Comparison of ENCODE assay signal across 22 cellular contexts in the genomic region with DNA sequence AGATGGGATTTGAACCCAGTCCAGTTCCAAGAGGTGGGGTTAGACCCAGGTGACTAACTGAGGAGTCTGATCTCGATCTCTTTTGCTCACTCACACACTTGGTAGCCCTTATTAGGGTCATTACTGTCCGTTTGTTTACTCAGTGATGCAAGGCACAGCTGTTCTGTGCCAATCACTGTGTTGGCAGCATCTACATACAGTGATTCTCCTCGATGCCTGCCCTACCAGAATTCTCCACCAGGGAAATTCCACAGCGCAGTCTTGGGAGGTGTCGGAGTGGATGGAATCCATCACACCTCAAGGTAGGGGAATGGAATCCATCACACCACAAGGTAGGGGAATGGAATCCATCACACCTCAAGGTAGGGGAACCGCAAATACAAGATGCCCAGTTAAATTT.
DNase-seq lines count a peak whose midpoint lies in the region; ATAC-seq, FAIRE-seq and TF ChIP-seq lines count a peak whose summit lies in the region.
"Had no signal": no experiment of that assay in that cellular context is flagged by ENCODE, and none has a peak within 500 bp of the region (broad histone marks: within the 10 kb centered on the region; RNA-seq: fewer than 3 reads in every experiment).

No MANE protein-coding gene starts in this region.

- no peak overlapping the region for H3K4me2 ChIP-seq in HepG2 (ENCODE audit: low read depth, low read length)
- H3K4me2 ChIP-seq: A549, BLaER1 had no signal

- H3K36me3 Mint-ChIP-seq in MCF 10A (ENCODE audit: insufficient read depth, unreplicated experiment) = no peaks in the 10 kb centered on the region
- no peaks in the 10 kb centered on the region for H3K36me3 Mint-ChIP-seq in activated T-helper 1 cell treated with anti-CD3 and anti-CD28 coated beads, Interleukin-12 subunit alpha, Interleukin-12 subunit beta, Interleukin-2, Interleukin-4 antibody, amounts not matched to agents 30 ng/mL and 10 ng/mL and 1 ng/mL, durations not matched to agents 14 hours and 24 hours and 36 hours (ENCODE audit: low read depth)
- H3K36me3 Mint-ChIP-seq: CD14-positive monocyte; CD4-positive, alpha-beta memory T cell had no signal

- TF ChIP-seq EP300 in HepG2 (IDR thresholded peaks at IDR 0.05; ENCODE audit: low read depth in 2 of 2, low read length in 2 of 2) (no peak), HepG2 (CRISPR knock-in tag; IDR thresholded peaks at IDR 0.05; ENCODE audit: borderline replicate concordance) (no peak)

- FAIRE-seq in HepG2 (lab: Jason Lieb, UNC) = no peak
- FAIRE-seq: A549, GM12892, GM18507 had no signal

- H3K79me2 ChIP-seq in HepG2 (ENCODE audit: insufficient read depth, low read length) = no peaks in the 10 kb centered on the region

- no peaks in the 10 kb centered on the region for H4K20me1 ChIP-seq in HepG2 (ENCODE audit: insufficient read depth, low read length)
- H4K20me1 ChIP-seq: BLaER1 had no signal

- no peaks in the 10 kb centered on the region for H3K9me3 Mint-ChIP-seq in MCF 10A (ENCODE audit: unreplicated experiment)
- no peaks in the 10 kb centered on the region for H3K9me3 Mint-ChIP-seq in activated T-helper 1 cell treated with anti-CD3 and anti-CD28 coated beads, Interleukin-12 subunit alpha, Interleukin-12 subunit beta, Interleukin-2, Interleukin-4 antibody, amounts not matched to agents 30 ng/mL and 10 ng/mL and 1 ng/mL, durations not matched to agents 14 hours and 24 hours and 36 hours
- H3K9me3 Mint-ChIP-seq: CD14-positive monocyte; CD4-positive, alpha-beta memory T cell had no signal

- intact Hi-C loops in MCF 10A (cut with micrococcal nuclease) (no loop called here), breast epithelium (cut with DNase I; ENCODE audit: low total_unique reads) (loop anchor here (5.0 kb wide), 1 partner anchor 861 kb away; no protein-coding TSS in a partner anchor), HepG2 (cut with micrococcal nuclease; ENCODE audit: unreplicated experiment) (no loop called here), psoas muscle (cut with DNase I) (loop anchor here in 1 of 2 donors (5.0 kb wide), 1 partner anchor 281 kb away; a partner anchor contains a TSS)
- intact Hi-C loops in activated T-helper 1 cell treated with anti-CD3 and anti-CD28 coated beads, Interleukin-12 subunit alpha, Interleukin-12 subunit beta, Interleukin-2, Interleukin-4 antibody, amounts not matched to agents 30 ng/mL and 10 ng/mL and 1 ng/mL, durations not matched to agents 14 hours and 24 hours and 36 hours (cut with micrococcal nuclease) = no loop called here

- H3K4me3 ChIP-seq in breast epithelium (no peak overlapping the region), HepG2 (replicated peaks in 1 of 3; ENCODE audit: insufficient read depth in 1 of 3, low read depth in 2 of 3, low read length in 3 of 3) (no peak overlapping the region), psoas muscle (no peak overlapping the region)
- H3K4me3 ChIP-seq: A549, BLaER1, GM23248 had no signal

- H3K9me3 ChIP-seq in breast epithelium (no peaks in the 10 kb centered on the region), HepG2 (ENCODE audit: low read length) (no peaks in the 10 kb centered on the region), psoas muscle (no peaks in the 10 kb centered on the region)
- H3K9me3 ChIP-seq: A549, BLaER1 had no signal

- 40% methylated on average over 6 of the region's 6 CpGs for WGBS in HepG2 (ENCODE audit: low lambda C conversion rate)
- WGBS in psoas muscle, 3 donors = 31 to 47% (median 36%) methylated on average over 6 of the region's 6 CpGs

- H3K27ac ChIP-seq in breast epithelium (no peak overlapping the region), HepG2 (ENCODE audit: extremely low read length, insufficient read depth, low read length) (no peak overlapping the region), psoas muscle (peak overlapping the region; percentile 50)
- H3K27ac ChIP-seq: 22Rv1, A549, BLaER1, GM23248, HL-60 had no signal

- no peaks in the 10 kb centered on the region for H3K27me3 ChIP-seq in breast epithelium
- H3K27me3 ChIP-seq in HepG2 (ENCODE audit: control insufficient read depth in 1 of 2, insufficient read depth in 2 of 2, low read length in 2 of 2) = 0 out of 5 replicates have a peak, but pooled peaks cover 0 to 4% of the 10 kb centered on the region in 2 experiments
- H3K27me3 ChIP-seq in psoas muscle (ENCODE audit: insufficient read depth in 3 of 3, low read length in 2 of 3) = no peaks in the 10 kb centered on the region
- H3K27me3 ChIP-seq: BLaER1 had no signal

- CTCF ChIA-PET in MCF 10A (lab: Yijun Ruan, JAX) = no interaction called here
- CTCF ChIA-PET in HepG2 (lab: Yijun Ruan, JAX; ENCODE audit: low intra/inter-chr PET ratio, low total read pairs) = no interaction called here

- no peak overlapping the region for H3K4me3 Mint-ChIP-seq in MCF 10A (ENCODE audit: unreplicated experiment)
- H3K4me3 Mint-ChIP-seq in activated T-helper 1 cell treated with anti-CD3 and anti-CD28 coated beads, Interleukin-12 subunit alpha, Interleukin-12 subunit beta, Interleukin-2, Interleukin-4 antibody, amounts not matched to agents 30 ng/mL and 10 ng/mL and 1 ng/mL, durations not matched to agents 14 hours and 24 hours and 36 hours = no peak overlapping the region
- H3K4me3 Mint-ChIP-seq: CD14-positive monocyte; CD4-positive, alpha-beta memory T cell had no signal

- BruUV-seq in MCF 10A (replicated peaks; lab: Mats Ljungman, UMichigan) (no TSS peak), HepG2 (replicated peaks; lab: Mats Ljungman, UMichigan) (no TSS peak)

- no peak for TF ChIP-seq RAD21 in HepG2 (CRISPR knock-in tag; IDR thresholded peaks at IDR 0.05)

- peak; percentile 47; the same call in 2 of the 3 replicates for ATAC-seq in HepG2
- peak; percentile 87 to 91 (median 89) for ATAC-seq in psoas muscle
- ATAC-seq in HG03095 (IDR thresholded peaks at IDR 0.05; ENCODE audit: unreplicated experiment) = no peak
- ATAC-seq: A549 had no signal

- H3K4me1 ChIP-seq in breast epithelium (no peaks in the 10 kb centered on the region), HepG2 (ENCODE audit: insufficient read depth, low read length) (no peaks in the 10 kb centered on the region), psoas muscle (peaks cover 16% of the 10 kb centered on the region)
- H3K4me1 ChIP-seq: A549, BLaER1 had no signal

- TF ChIP-seq POLR2A in breast epithelium (IDR thresholded peaks at IDR 0.05) = no peak
- TF ChIP-seq POLR2A in HepG2 (IDR thresholded peaks at IDR 0.05; ENCODE audit: insufficient read depth in 1 of 2, low read depth in 2 of 2, low read length in 2 of 2) = no peak

- H3K27me3 Mint-ChIP-seq in MCF 10A (ENCODE audit: insufficient read depth, unreplicated experiment) = peaks cover 100% of the 10 kb centered on the region
- peaks cover 11% of the 10 kb centered on the region for H3K27me3 Mint-ChIP-seq in activated T-helper 1 cell treated with anti-CD3 and anti-CD28 coated beads, Interleukin-12 subunit alpha, Interleukin-12 subunit beta, Interleukin-2, Interleukin-4 antibody, amounts not matched to agents 30 ng/mL and 10 ng/mL and 1 ng/mL, durations not matched to agents 14 hours and 24 hours and 36 hours (ENCODE audit: insufficient read depth)

- H3K9ac ChIP-seq in HepG2 (ENCODE audit: insufficient read depth, low read depth, low read length) = no peak overlapping the region
- H3K9ac ChIP-seq: BLaER1, GM23248 had no signal

- no peak for TF ChIP-seq CTCF in MCF 10A (IDR thresholded peaks at IDR 0.05; ENCODE audit: unreplicated experiment)
- TF ChIP-seq CTCF in breast epithelium (IDR thresholded peaks at IDR 0.05) = no peak
- TF ChIP-seq CTCF in HepG2 (CRISPR knock-in tag; IDR thresholded peaks at IDR 0.05) = no peak
- TF ChIP-seq CTCF in psoas muscle (IDR thresholded peaks at IDR 0.05) = peak; percentile 58

- in situ Hi-C loops in HepG2 (cut with HindIII; ENCODE audit: extremely low pct_ligation_motif_present, low pct_unique_long_range_greater_than_20kb) = no loop called here

- H3K4me1 Mint-ChIP-seq in MCF 10A (ENCODE audit: insufficient read depth, unreplicated experiment) = no peaks in the 10 kb centered on the region
- H3K4me1 Mint-ChIP-seq in activated T-helper 1 cell treated with anti-CD3 and anti-CD28 coated beads, Interleukin-12 subunit alpha, Interleukin-12 subunit beta, Interleukin-2, Interleukin-4 antibody, amounts not matched to agents 30 ng/mL and 10 ng/mL and 1 ng/mL, durations not matched to agents 14 hours and 24 hours and 36 hours (ENCODE audit: low read depth) = peaks cover 25% of the 10 kb centered on the region

- H3K27ac Mint-ChIP-seq in MCF 10A (ENCODE audit: low read depth, unreplicated experiment) = no peak overlapping the region
- H3K27ac Mint-ChIP-seq in activated T-helper 1 cell treated with anti-CD3 and anti-CD28 coated beads, Interleukin-12 subunit alpha, Interleukin-12 subunit beta, Interleukin-2, Interleukin-4 antibody, amounts not matched to agents 30 ng/mL and 10 ng/mL and 1 ng/mL, durations not matched to agents 14 hours and 24 hours and 36 hours = no peak overlapping the region

- no peak overlapping the region for H2AFZ ChIP-seq in HepG2 (ENCODE audit: low read length)
- H2AFZ ChIP-seq: GM23248 had no signal

- no peaks in the 10 kb centered on the region for H3K36me3 ChIP-seq in breast epithelium
- no peaks in the 10 kb centered on the region for H3K36me3 ChIP-seq in HepG2 (replicated peaks in 1 of 2; ENCODE audit: control insufficient read depth in 1 of 2, insufficient read depth in 2 of 2, low read length in 2 of 2)
- no peaks in the 10 kb centered on the region for H3K36me3 ChIP-seq in psoas muscle (ENCODE audit: insufficient read depth in 1 of 2, low read depth in 1 of 2)
- H3K36me3 ChIP-seq: BLaER1 had no signal

- DNase-seq in MCF 10A (ENCODE audit: unreplicated experiment) (peak; percentile 9), breast epithelium (ENCODE audit: low spot score in 2 of 2) (no peak), HepG2 (ENCODE audit: low spot score) (no peak), psoas muscle (peak; percentile 29 to 71), NCI-H1694 treated with DMSO at 0.1 percent for 48 hours (lab: John Stamatoyannopoulos, UW) (no peak)
- no peak for DNase-seq in activated T-helper 1 cell treated with anti-CD3 and anti-CD28 coated beads, Interleukin-12 subunit alpha, Interleukin-12 subunit beta, Interleukin-2, Interleukin-4 antibody, amounts not matched to agents 30 ng/mL and 10 ng/mL and 1 ng/mL, durations not matched to agents 14 hours and 24 hours and 36 hours (ENCODE audit: low spot score)
- no peak for DNase-seq in activated CD4-positive, alpha-beta T cell treated with anti-CD3 and anti-CD28 coated beads, Interleukin-2, amount 50 U/mL, for 1 hour
- DNase-seq: CD4-positive, alpha-beta memory T cell; DMS153; DMS79; GDM1; GM23248; H7; IMR-90 had no signal

- POLR2A ChIA-PET in MCF 10A (lab: Yijun Ruan, JAX) (no interaction called here), HepG2 (lab: Yijun Ruan, JAX) (no interaction called here)

TF ChIP-seq in HepG2, 621 proteins besides CTCF, POLR2A, EP300 and RAD21 (continues in another document):
- TF ChIP-seq NCOR1 (IDR thresholded peaks at IDR 0.05; ENCODE audit: borderline replicate concordance, low read length) (no peak), FIP1L1 (IDR thresholded peaks at IDR 0.05; ENCODE audit: borderline replicate concordance, insufficient read depth, low read depth, low read length) (no peak)

Comparison
In these comparisons a context has a peak if more than half of its experiments do, and no peak if none do; other contexts are left out.
1. DNase-seq: peak in MCF 10A (single experiment) and psoas muscle (2 of 2); none in breast epithelium (0 of 2), HepG2 (single experiment), activated T-helper 1 cell treated with anti-CD3 and anti-CD28 coated beads, Interleukin-12 subunit alpha, Interleukin-12 subunit beta, Interleukin-2, Interleukin-4 antibody, amounts not matched to agents 30 ng/mL and 10 ng/mL and 1 ng/mL, durations not matched to agents 14 hours and 24 hours and 36 hours (single experiment), NCI-H1694 treated with DMSO at 0.1 percent for 48 hours (single experiment) and activated CD4-positive, alpha-beta T cell treated with anti-CD3 and anti-CD28 coated beads, Interleukin-2, amount 50 U/mL, for 1 hour (single experiment).